In the genomic region with DNA sequence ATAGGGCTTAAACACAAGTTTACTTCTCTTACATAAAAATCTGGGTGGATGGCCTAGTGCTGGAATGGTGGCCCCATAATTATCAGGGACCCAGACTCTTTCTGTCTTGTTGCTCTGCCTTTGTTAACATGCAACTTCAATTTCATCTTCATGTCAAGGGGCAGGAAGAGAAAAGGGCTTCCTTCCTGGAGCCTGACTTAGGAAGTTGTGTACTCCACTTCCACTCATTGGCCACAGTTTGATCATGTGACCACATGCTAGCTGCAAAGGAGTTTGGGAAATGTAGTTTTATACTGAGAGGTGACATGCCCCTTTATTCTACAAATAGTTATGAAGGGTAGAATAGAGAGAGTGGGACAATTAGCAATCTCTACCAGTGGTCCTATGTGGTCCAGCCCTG, we compare ENCODE assay signal across 11 cellular contexts. TPM values are rescaled to one million over a fixed set of nuclear protein-coding genes. Genes with fewer than 3 reads are reported as not detected.
A peak's percentile ranks its signal among the peaks of the same experiment; 100 is the strongest.
DNase-seq lines count a peak whose midpoint lies in the region; ATAC-seq and TF ChIP-seq lines count a peak whose summit lies in the region.
"Had no signal": no experiment of that assay in that cellular context is flagged by ENCODE, and none has a peak within 500 bp of the region (broad histone marks: within the 10 kb centered on the region; RNA-seq: fewer than 3 reads in every experiment).

No MANE protein-coding gene starts in this region.

- peak; percentile 79 for ATAC-seq in SK-N-SH treated with all-trans-retinoic acid at 6 μM for 48 hours
- peak; percentile 15 for ATAC-seq in left lobe of liver
- ATAC-seq in HG03280 (IDR thresholded peaks at IDR 0.05; ENCODE audit: unreplicated experiment), result no peak
- ATAC-seq: body of pancreas had no signal

- peak; percentile 10 for DNase-seq in NCI-H1105 treated with DMSO at 0.1 percent for 48 hours (lab: John Stamatoyannopoulos, UW)
- DNase-seq in NCI-H1105 (lab: John Stamatoyannopoulos, UW), result no peak
- peak; percentile 50 for DNase-seq in HT-29 (ENCODE audit: low spot score)
- no peak for DNase-seq in left lobe of liver (ENCODE audit: low spot score)
- no peak for DNase-seq in NCI-H1048 (lab: John Stamatoyannopoulos, UW)
- DNase-seq in midbrain (lab: John Stamatoyannopoulos, UW), result no peak
- DNase-seq: T-helper 9 cell had no signal

TF ChIP-seq in SK-N-SH treated with all-trans-retinoic acid at 6 μM for 48 hours, 23 proteins besides CTCF, POLR2A, EP300 and RAD21:
- no peak for TF ChIP-seq OSR1 (CRISPR knock-in tag; IDR thresholded peaks at IDR 0.05)
- no peak for TF ChIP-seq PPARA (CRISPR knock-in tag; IDR thresholded peaks at IDR 0.05; ENCODE audit: borderline replicate concordance)
- no peak for TF ChIP-seq CREB5 (CRISPR knock-in tag; IDR thresholded peaks at IDR 0.05; ENCODE audit: low read depth)
- no peak for TF ChIP-seq TCF4 (CRISPR knock-in tag; IDR thresholded peaks at IDR 0.05; ENCODE audit: borderline replicate concordance)
- TF ChIP-seq ARNTL (CRISPR knock-in tag; IDR thresholded peaks at IDR 0.05; ENCODE audit: borderline replicate concordance, low read depth), result no peak
- TF ChIP-seq ZFP30 (CRISPR knock-in tag; IDR thresholded peaks at IDR 0.05), result no peak
- TF ChIP-seq ZNF70 (CRISPR knock-in tag; IDR thresholded peaks at IDR 0.05), result no peak
- no peak for TF ChIP-seq ISL1 (CRISPR knock-in tag; IDR thresholded peaks at IDR 0.05)
- TF ChIP-seq RARB (CRISPR knock-in tag; IDR thresholded peaks at IDR 0.05), result no peak
- TF ChIP-seq, protein P1, sequence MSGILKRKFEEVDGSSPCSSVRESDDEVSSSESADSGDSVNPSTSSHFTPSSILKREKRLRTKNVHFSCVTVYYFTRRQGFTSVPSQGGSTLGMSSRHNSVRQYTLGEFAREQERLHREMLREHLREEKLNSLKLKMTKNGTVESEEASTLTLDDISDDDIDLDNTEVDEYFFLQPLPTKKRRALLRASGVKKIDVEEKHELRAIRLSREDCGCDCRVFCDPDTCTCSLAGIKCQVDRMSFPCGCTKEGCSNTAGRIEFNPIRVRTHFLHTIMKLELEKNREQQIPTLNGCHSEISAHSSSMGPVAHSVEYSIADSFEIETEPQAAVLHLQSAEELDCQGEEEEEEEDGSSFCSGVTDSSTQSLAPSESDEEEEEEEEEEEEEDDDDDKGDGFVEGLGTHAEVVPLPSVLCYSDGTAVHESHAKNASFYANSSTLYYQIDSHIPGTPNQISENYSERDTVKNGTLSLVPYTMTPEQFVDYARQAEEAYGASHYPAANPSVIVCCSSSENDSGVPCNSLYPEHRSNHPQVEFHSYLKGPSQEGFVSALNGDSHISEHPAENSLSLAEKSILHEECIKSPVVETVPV (CRISPR knock-in tag; IDR thresholded peaks at IDR 0.05), result no peak
- no peak for TF ChIP-seq CSDC2 (CRISPR knock-in tag; IDR thresholded peaks at IDR 0.05)
- TF ChIP-seq, protein P2, sequence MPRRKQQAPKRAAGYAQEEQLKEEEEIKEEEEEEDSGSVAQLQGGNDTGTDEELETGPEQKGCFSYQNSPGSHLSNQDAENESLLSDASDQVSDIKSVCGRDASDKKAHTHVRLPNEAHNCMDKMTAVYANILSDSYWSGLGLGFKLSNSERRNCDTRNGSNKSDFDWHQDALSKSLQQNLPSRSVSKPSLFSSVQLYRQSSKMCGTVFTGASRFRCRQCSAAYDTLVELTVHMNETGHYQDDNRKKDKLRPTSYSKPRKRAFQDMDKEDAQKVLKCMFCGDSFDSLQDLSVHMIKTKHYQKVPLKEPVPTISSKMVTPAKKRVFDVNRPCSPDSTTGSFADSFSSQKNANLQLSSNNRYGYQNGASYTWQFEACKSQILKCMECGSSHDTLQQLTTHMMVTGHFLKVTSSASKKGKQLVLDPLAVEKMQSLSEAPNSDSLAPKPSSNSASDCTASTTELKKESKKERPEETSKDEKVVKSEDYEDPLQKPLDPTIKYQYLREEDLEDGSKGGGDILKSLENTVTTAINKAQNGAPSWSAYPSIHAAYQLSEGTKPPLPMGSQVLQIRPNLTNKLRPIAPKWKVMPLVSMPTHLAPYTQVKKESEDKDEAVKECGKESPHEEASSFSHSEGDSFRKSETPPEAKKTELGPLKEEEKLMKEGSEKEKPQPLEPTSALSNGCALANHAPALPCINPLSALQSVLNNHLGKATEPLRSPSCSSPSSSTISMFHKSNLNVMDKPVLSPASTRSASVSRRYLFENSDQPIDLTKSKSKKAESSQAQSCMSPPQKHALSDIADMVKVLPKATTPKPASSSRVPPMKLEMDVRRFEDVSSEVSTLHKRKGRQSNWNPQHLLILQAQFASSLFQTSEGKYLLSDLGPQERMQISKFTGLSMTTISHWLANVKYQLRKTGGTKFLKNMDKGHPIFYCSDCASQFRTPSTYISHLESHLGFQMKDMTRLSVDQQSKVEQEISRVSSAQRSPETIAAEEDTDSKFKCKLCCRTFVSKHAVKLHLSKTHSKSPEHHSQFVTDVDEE (CRISPR knock-in tag; IDR thresholded peaks at IDR 0.05), result no peak
- no peak for TF ChIP-seq SNAI2 (CRISPR knock-in tag; IDR thresholded peaks at IDR 0.05)
- TF ChIP-seq TOX (CRISPR knock-in tag; IDR thresholded peaks at IDR 0.05; ENCODE audit: borderline replicate concordance), result no peak
- no peak for TF ChIP-seq PATZ1 (CRISPR knock-in tag; IDR thresholded peaks at IDR 0.05; ENCODE audit: borderline replicate concordance)
- no peak for TF ChIP-seq ZC3H10 (CRISPR knock-in tag; IDR thresholded peaks at IDR 0.05)
- no peak for TF ChIP-seq ESRRG (CRISPR knock-in tag; IDR thresholded peaks at IDR 0.05)
- no peak for TF ChIP-seq ZNF565 (CRISPR knock-in tag; conservative IDR thresholded peaks at IDR 0.05; ENCODE audit: low read depth)
- no peak for TF ChIP-seq ZNF8 (CRISPR knock-in tag; IDR thresholded peaks at IDR 0.05)
- no peak for TF ChIP-seq GLIS3 (CRISPR knock-in tag; IDR thresholded peaks at IDR 0.05)

RNA-seq across cellular contexts. Expression of gene RHCG, which starts 39.3 kb away (rescaled TPM):
- total RNA-seq in HT-29 (2014; rRNA removed; shearing (Covaris generic)), result not detected in 2 replicates
- total RNA-seq in left lobe of liver, result 0.15 TPM
- total RNA-seq: thoracic aorta had no signal

Comparison
In these comparisons a context has a peak if more than half of its experiments do, and no peak if none do; other contexts are left out.
1. DNase-seq: peak in NCI-H1105 treated with DMSO at 0.1 percent for 48 hours (single experiment) and HT-29 (single experiment); none in NCI-H1105 (single experiment), left lobe of liver (single experiment), NCI-H1048 (single experiment) and midbrain (single experiment).